ENCODE assay signal across 9 cellular contexts in the genomic region with DNA sequence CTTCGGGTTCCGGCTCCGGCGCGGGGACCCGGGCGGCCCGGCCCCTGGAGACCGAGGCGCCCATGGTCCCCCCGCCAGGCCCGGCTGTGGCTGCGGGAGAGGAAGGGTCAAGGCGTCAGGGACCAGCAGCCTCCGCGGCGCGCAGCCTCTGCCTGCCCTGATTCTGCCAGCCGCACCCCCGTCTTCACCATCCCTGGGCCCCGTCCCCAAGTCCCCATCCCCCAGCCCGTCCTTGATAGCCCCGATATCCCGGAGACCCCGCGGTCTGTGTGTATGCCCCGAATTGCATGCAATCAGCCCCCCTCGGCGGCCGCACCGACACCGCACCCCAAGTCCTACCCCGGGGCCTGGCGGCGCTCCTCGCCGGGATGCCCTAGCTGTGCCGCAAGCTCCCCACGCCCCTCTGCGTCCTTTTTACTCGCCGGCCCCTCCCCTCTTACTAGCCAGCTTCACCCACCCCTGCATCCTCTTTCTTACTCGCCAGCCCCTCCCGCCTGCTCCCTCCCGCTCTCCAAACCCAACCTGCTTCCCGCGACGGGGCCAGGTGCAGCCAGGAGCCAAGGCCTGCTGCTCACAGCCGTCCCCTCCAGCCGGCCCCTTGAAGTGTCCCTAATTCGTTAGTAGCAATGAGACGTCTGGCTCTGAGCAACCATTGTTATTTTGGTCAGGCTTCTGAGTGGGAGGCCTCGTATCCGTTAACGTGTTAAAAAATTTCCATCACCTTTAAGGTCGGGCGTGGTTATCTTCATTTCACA. TPM values are rescaled to one million over a fixed set of nuclear protein-coding genes. Genes with fewer than 3 reads are reported as not detected.
DNase-seq lines count a peak whose midpoint lies in the region; FAIRE-seq and TF ChIP-seq lines count a peak whose summit lies in the region.
"Had no signal": no experiment of that assay in that cellular context is flagged by ENCODE, and none has a peak within 500 bp of the region (broad histone marks: within the 10 kb centered on the region; RNA-seq: fewer than 3 reads in every experiment).

TSS of gene FBXO27 (minus strand) at position 386 of the 755 bp plus-strand sequence. CDS start at position 64, 322 bp downstream.

- TF ChIP-seq CTCF in bronchial epithelial cell (IDR thresholded peaks at IDR 0.05; ENCODE audit: insufficient read depth, low read length, severe bottlenecking), result no peak

- H3K27me3 ChIP-seq in bronchial epithelial cell (ENCODE audit: control insufficient read depth, insufficient read depth, low read length) (no peaks in the 10 kb centered on the region), skeletal muscle tissue (ENCODE audit: control insufficient read depth in 3 of 3, insufficient read depth in 3 of 3, low read length in 3 of 3) (peaks cover 0 to 6% (median 2%) of the 10 kb centered on the region in 3 donors)

- peak; percentile 3 for DNase-seq in NCI-H2107 treated with DMSO at 0.1 percent for 48 hours (lab: John Stamatoyannopoulos, UW; ENCODE audit: unreplicated experiment)
- no peak for DNase-seq in NCI-H2107 (lab: John Stamatoyannopoulos, UW)
- DNase-seq in NCI-H82 (lab: John Stamatoyannopoulos, UW), result peak; percentile 81
- DNase-seq in bronchial epithelial cell (ENCODE audit: low read depth), result peak; percentile 23
- peak; percentile 79 for DNase-seq in islet precursor cell
- no peak for DNase-seq in central memory CD4-positive, alpha-beta T cell
- DNase-seq in KG1 (lab: John Stamatoyannopoulos, UW), result no peak
- DNase-seq: DND-41 had no signal

- H3K27ac ChIP-seq in skeletal muscle tissue (ENCODE audit: low read depth, low read length), result no peak within 1 kb of the TSS

- no peak for FAIRE-seq in bronchial epithelial cell (lab: Jason Lieb, UNC)

- H3K36me3 ChIP-seq in bronchial epithelial cell (ENCODE audit: control insufficient read depth, insufficient read depth, low read length) (no peaks in the 10 kb centered on the region), skeletal muscle tissue (ENCODE audit: control insufficient read depth in 3 of 3, insufficient read depth in 3 of 3, low read length in 3 of 3) (no peaks in the 10 kb centered on the region)

- peak within 1 kb of the TSS; percentile 54 for H3K4me3 ChIP-seq in bronchial epithelial cell (ENCODE audit: low read depth, low read length)
- H3K4me3 ChIP-seq in skeletal muscle tissue (ENCODE audit: low read length in 3 of 3), result peak within 1 kb of the TSS; percentile 65 to 75 (median 67)

- H3K9me3 ChIP-seq in skeletal muscle tissue (ENCODE audit: control insufficient read depth in 3 of 3, low read length in 3 of 3), result no peaks in the 10 kb centered on the region

- peak within 1 kb of the TSS in 1 of 3 donors; percentile 69 for H3K9ac ChIP-seq in skeletal muscle tissue (ENCODE audit: low read depth in 1 of 3, low read length in 3 of 3)

- H3K4me1 ChIP-seq in skeletal muscle tissue (ENCODE audit: control insufficient read depth in 3 of 3, insufficient read depth in 3 of 3, low read length in 3 of 3), result peaks cover 8 to 14% (median 10%) of the 10 kb centered on the region in 3 donors

RNA-seq across cellular contexts. Expression of gene FBXO27, which starts in this region (rescaled TPM):
- 5.3 and 5.8 TPM in 2 replicates for total RNA-seq in bronchial epithelial cell
- total RNA-seq in skeletal muscle tissue, result 1.0 TPM

Comparison
In these comparisons a context has a peak if more than half of its experiments do, and no peak if none do; other contexts are left out.
1. DNase-seq: peak in NCI-H2107 treated with DMSO at 0.1 percent for 48 hours (single experiment), NCI-H82 (single experiment), bronchial epithelial cell (single experiment) and islet precursor cell (single experiment); none in NCI-H2107 (single experiment), central memory CD4-positive, alpha-beta T cell (single experiment) and KG1 (single experiment).